15 cellular contexts compared by ENCODE assay signal in the genomic region with DNA sequence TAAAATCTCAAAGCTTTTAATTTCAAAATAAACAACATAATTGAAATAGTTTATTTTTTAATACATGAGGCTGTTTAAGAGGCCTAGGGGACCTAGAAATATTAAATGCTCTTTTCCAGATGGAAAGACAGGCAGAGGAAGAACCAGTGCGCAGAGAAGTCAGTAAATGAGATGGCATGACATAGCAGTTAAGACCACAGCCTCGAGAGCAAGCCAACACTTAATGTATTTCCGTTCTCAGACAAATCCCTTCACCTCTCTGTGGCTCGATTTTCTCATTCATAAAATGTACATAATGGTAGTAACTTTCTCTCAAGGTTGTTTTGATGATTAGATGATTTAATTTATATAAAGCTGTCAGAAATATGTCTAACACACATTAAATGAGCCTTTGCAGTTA.
"Had no signal": no experiment of that assay in that cellular context is flagged by ENCODE, and none has a peak within 500 bp of the region (broad histone marks: within the 10 kb centered on the region; RNA-seq: fewer than 3 reads in every experiment).

No MANE protein-coding gene starts in this region.

- H3K4me1 Mint-ChIP-seq: activated CD4-positive, alpha-beta memory T cell treated with anti-CD3 and anti-CD28 coated beads, Interleukin-2, amount 10 ng/mL, durations not matched to agents 7 days and 5 days; activated CD4-positive, alpha-beta T cell treated with anti-CD3 and anti-CD28 coated beads for 36 hours; activated naive CD8-positive, alpha-beta T cell treated with anti-CD3 and anti-CD28 coated beads, Interleukin-2, amount 10 ng/mL, durations not matched to agents 7 days and 5 days; memory B cell had no signal

- H3K9me3 Mint-ChIP-seq: activated CD4-positive, alpha-beta memory T cell treated with anti-CD3 and anti-CD28 coated beads, Interleukin-2, amount 10 ng/mL, durations not matched to agents 7 days and 5 days; activated naive CD8-positive, alpha-beta T cell treated with anti-CD3 and anti-CD28 coated beads, Interleukin-2, amount 10 ng/mL, durations not matched to agents 7 days and 5 days; memory B cell had no signal

- H3K27ac ChIP-seq: breast epithelium, esophagus muscularis mucosa, heart left ventricle, left lung, WERI-Rb-1 had no signal

- H3K36me3 ChIP-seq: breast epithelium, esophagus muscularis mucosa, heart left ventricle, left lung, WERI-Rb-1 had no signal

- DNase-seq: activated CD4-positive, alpha-beta memory T cell treated with anti-CD3 and anti-CD28 coated beads, Interleukin-2, amount 10 ng/mL, durations not matched to agents 7 days and 5 days; activated CD4-positive, alpha-beta T cell treated with anti-CD3 and anti-CD28 coated beads for 36 hours; activated gamma-delta T cell; activated naive CD8-positive, alpha-beta T cell treated with anti-CD3 and anti-CD28 coated beads, Interleukin-2, amount 10 ng/mL, durations not matched to agents 7 days and 5 days; activated T-cell treated with anti-CD3 and anti-CD28 coated beads, Interleukin-2, amount 50 U/mL, for 48 hours; anterior cingulate cortex; heart left ventricle; left lung; stimulated activated CD4-positive, alpha-beta T cell treated with anti-CD3 and anti-CD28 coated beads, Interleukin-2, amount 100 ng/mL, for 48 hours; stimulated activated naive CD4-positive, alpha-beta T cell treated with Interleukin-2 at 50 U/mL for 16 hours; T1000; WERI-Rb-1 had no signal

- H3K4me1 ChIP-seq: breast epithelium, heart left ventricle, left lung had no signal

- H3K27me3 ChIP-seq: breast epithelium, esophagus muscularis mucosa, heart left ventricle, left lung had no signal

- H3K27ac Mint-ChIP-seq: activated CD4-positive, alpha-beta memory T cell treated with anti-CD3 and anti-CD28 coated beads, Interleukin-2, amount 10 ng/mL, durations not matched to agents 7 days and 5 days; activated CD4-positive, alpha-beta T cell treated with anti-CD3 and anti-CD28 coated beads for 36 hours; activated naive CD8-positive, alpha-beta T cell treated with anti-CD3 and anti-CD28 coated beads, Interleukin-2, amount 10 ng/mL, durations not matched to agents 7 days and 5 days; memory B cell had no signal

- ATAC-seq: activated CD4-positive, alpha-beta T cell treated with anti-CD3 and anti-CD28 coated beads for 36 hours; heart left ventricle; left lung had no signal

- H3K4me3 Mint-ChIP-seq: activated CD4-positive, alpha-beta memory T cell treated with anti-CD3 and anti-CD28 coated beads, Interleukin-2, amount 10 ng/mL, durations not matched to agents 7 days and 5 days; activated CD4-positive, alpha-beta T cell treated with anti-CD3 and anti-CD28 coated beads for 36 hours; activated naive CD8-positive, alpha-beta T cell treated with anti-CD3 and anti-CD28 coated beads, Interleukin-2, amount 10 ng/mL, durations not matched to agents 7 days and 5 days; memory B cell had no signal

- H3K27me3 Mint-ChIP-seq: activated CD4-positive, alpha-beta memory T cell treated with anti-CD3 and anti-CD28 coated beads, Interleukin-2, amount 10 ng/mL, durations not matched to agents 7 days and 5 days; activated CD4-positive, alpha-beta T cell treated with anti-CD3 and anti-CD28 coated beads for 36 hours; activated naive CD8-positive, alpha-beta T cell treated with anti-CD3 and anti-CD28 coated beads, Interleukin-2, amount 10 ng/mL, durations not matched to agents 7 days and 5 days; memory B cell had no signal

- H3K9me3 ChIP-seq: breast epithelium, esophagus muscularis mucosa, left lung had no signal

- H3K4me3 ChIP-seq: breast epithelium, esophagus muscularis mucosa, heart left ventricle, left lung had no signal

- H3K36me3 Mint-ChIP-seq: activated naive CD8-positive, alpha-beta T cell treated with anti-CD3 and anti-CD28 coated beads, Interleukin-2, amount 10 ng/mL, durations not matched to agents 7 days and 5 days; memory B cell had no signal
